Comparison of ENCODE assay signal across 9 cellular contexts in the genomic region with DNA sequence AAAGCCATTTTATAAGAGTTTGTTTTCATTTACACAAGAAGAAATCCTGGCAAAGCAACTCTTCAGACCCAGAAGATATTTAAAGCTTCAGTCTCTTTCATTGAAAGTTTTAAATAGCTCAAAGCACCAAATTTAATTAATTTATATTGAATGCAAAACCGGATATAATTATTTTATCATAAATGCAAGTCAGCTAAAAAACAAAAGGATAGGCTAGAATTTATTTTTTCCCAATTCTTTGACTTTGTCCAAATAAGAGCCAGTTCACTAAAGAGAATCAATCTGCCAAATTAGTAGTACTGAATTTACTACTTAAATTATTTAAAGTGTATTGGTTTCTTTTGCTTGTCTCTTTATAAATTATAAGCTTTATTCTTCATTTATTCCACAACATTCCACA.
"Had no signal": no experiment of that assay in that cellular context is flagged by ENCODE, and none has a peak within 500 bp of the region (broad histone marks: within the 10 kb centered on the region; RNA-seq: fewer than 3 reads in every experiment).

No MANE protein-coding gene starts in this region.

- H3K9me3 ChIP-seq: HAP-1 had no signal

- H3K36me3 Mint-ChIP-seq: IgD-negative memory B cell had no signal

- H3K4me3 ChIP-seq: GM23248, HAP-1 had no signal

- H3K27ac ChIP-seq: GM23248, HL-60 had no signal

- H3K27ac Mint-ChIP-seq: HFFc6, IgD-negative memory B cell had no signal

- H3K9me3 Mint-ChIP-seq: HFFc6 had no signal

- DNase-seq: GM23248, GOT3, H7, HFFc6, KG1 had no signal

- H3K4me1 Mint-ChIP-seq: IgD-negative memory B cell had no signal

- H3K4me1 ChIP-seq: HAP-1 had no signal

- ATAC-seq: HCT116 had no signal

- H3K27me3 Mint-ChIP-seq: IgD-negative memory B cell had no signal

- H3K4me3 Mint-ChIP-seq: HFFc6, IgD-negative memory B cell had no signal

- H2AFZ ChIP-seq: GM23248 had no signal

- H3K9ac ChIP-seq: GM23248 had no signal

- H3K36me3 ChIP-seq: HAP-1 had no signal
